In genomic region chr11:19674420-19674819, GRCh38 we compare ENCODE assay signal across 14 cellular contexts. TPM values are rescaled to one million over a fixed set of nuclear protein-coding genes. Genes with fewer than 3 reads are reported as not detected.
DNase-seq lines count a peak whose midpoint lies in the region; ATAC-seq and TF ChIP-seq lines count a peak whose summit lies in the region.
"Had no signal": no experiment of that assay in that cellular context is flagged by ENCODE, and none has a peak within 500 bp of the region (broad histone marks: within the 10 kb centered on the region; RNA-seq: fewer than 3 reads in every experiment).

No MANE protein-coding gene starts in this region.

- no peak for TF ChIP-seq CTCF in ascending aorta (IDR thresholded peaks at IDR 0.05)
- no peak for TF ChIP-seq CTCF in left ventricle myocardium inferior (IDR thresholded peaks at IDR 0.05; ENCODE audit: borderline replicate concordance)
- TF ChIP-seq CTCF in neural progenitor cell (IDR thresholded peaks at IDR 0.05): no peak
- TF ChIP-seq CTCF in uterus (IDR thresholded peaks at IDR 0.05): no peak
- TF ChIP-seq CTCF in mucosa of descending colon (IDR thresholded peaks at IDR 0.05): no peak

- H3K4me3 ChIP-seq in ascending aorta (no peak overlapping the region), left ventricle myocardium inferior (no peak overlapping the region), neural progenitor cell (no peak overlapping the region), uterus (no peak overlapping the region), mucosa of descending colon (no peak overlapping the region)

- H3K36me3 Mint-ChIP-seq in neural progenitor cell: no peaks in the 10 kb centered on the region
- H3K36me3 Mint-ChIP-seq: CD8-positive, alpha-beta T cell; memory B cell had no signal

- H3K4me1 ChIP-seq in ascending aorta (peaks cover 9 to 58% of the 10 kb centered on the region in 2 donors), left ventricle myocardium inferior (peaks cover 52% of the 10 kb centered on the region), neural progenitor cell (peaks cover 28% of the 10 kb centered on the region), uterus (peaks cover 0 to 10% of the 10 kb centered on the region in 2 donors), mucosa of descending colon (ENCODE audit: low read depth) (peaks cover 5% of the 10 kb centered on the region)

- no peak for DNase-seq in ascending aorta (ENCODE audit: low spot score in 2 of 2)
- DNase-seq in left ventricle myocardium inferior: no peak
- DNase-seq in neural progenitor cell (ENCODE audit: low spot score): no peak
- DNase-seq in uterus: no peak
- no peak for DNase-seq in mucosa of descending colon
- no peak for DNase-seq in ureter (ENCODE audit: low spot score)
- DNase-seq: activated CD8-positive, alpha-beta T cell treated with anti-CD3 and anti-CD28 coated beads for 36 hours; CD8-positive, alpha-beta T cell; GOT3; NCI-H2107; SIG-M5; stimulated activated CD4-positive, alpha-beta T cell treated with anti-CD3 and anti-CD28 coated beads, Interleukin-2, amount 100 ng/mL, for 24 hours had no signal

- intact Hi-C loops in ascending aorta (cut with DNase I) (loop anchor here (5.0 kb wide), 1 partner anchor 42 kb away; no protein-coding TSS in a partner anchor), left ventricle myocardium inferior (cut with micrococcal nuclease) (no loop called here), uterus (cut with DNase I; ENCODE audit: low total_unique reads) (no loop called here), mucosa of descending colon (cut with DNase I, micrococcal nuclease) (no loop called here)

- H3K27ac Mint-ChIP-seq in neural progenitor cell: peak overlapping the region; percentile 91
- H3K27ac Mint-ChIP-seq: activated CD8-positive, alpha-beta T cell treated with anti-CD3 and anti-CD28 coated beads for 36 hours; CD8-positive, alpha-beta T cell; memory B cell had no signal

- H3K27me3 ChIP-seq in ascending aorta: no peaks in the 10 kb centered on the region
- H3K27me3 ChIP-seq in left ventricle myocardium inferior (ENCODE audit: low read depth): no peaks in the 10 kb centered on the region
- H3K27me3 ChIP-seq in neural progenitor cell: no peaks in the 10 kb centered on the region
- H3K27me3 ChIP-seq in uterus: no peaks in the 10 kb centered on the region

- peak overlapping the region; percentile 89 to 91 for H3K27ac ChIP-seq in ascending aorta
- H3K27ac ChIP-seq in left ventricle myocardium inferior (replicated peaks): peak overlapping the region; percentile 91
- H3K27ac ChIP-seq in neural progenitor cell: no peak overlapping the region
- peak overlapping the region; percentile 86 to 88 for H3K27ac ChIP-seq in uterus

- peaks cover 82% of the 10 kb centered on the region for H3K4me1 Mint-ChIP-seq in neural progenitor cell
- H3K4me1 Mint-ChIP-seq: memory B cell had no signal

- H3K9me3 ChIP-seq in ascending aorta (no peaks in the 10 kb centered on the region), left ventricle myocardium inferior (replicated peaks) (no peaks in the 10 kb centered on the region), neural progenitor cell (ENCODE audit: low read depth) (no peaks in the 10 kb centered on the region), uterus (no peaks in the 10 kb centered on the region), mucosa of descending colon (no peaks in the 10 kb centered on the region)

- no peak for ATAC-seq in mucosa of descending colon
- no peak for ATAC-seq in HG03460 (IDR thresholded peaks at IDR 0.05; ENCODE audit: unreplicated experiment)
- ATAC-seq: activated CD8-positive, alpha-beta T cell treated with anti-CD3 and anti-CD28 coated beads for 36 hours; CD8-positive, alpha-beta T cell had no signal

- H3K9me3 Mint-ChIP-seq in neural progenitor cell: no peaks in the 10 kb centered on the region
- H3K9me3 Mint-ChIP-seq: activated CD8-positive, alpha-beta T cell treated with anti-CD3 and anti-CD28 coated beads for 36 hours; CD8-positive, alpha-beta T cell; memory B cell had no signal

- no peak overlapping the region for H3K4me2 ChIP-seq in neural progenitor cell

- TF ChIP-seq POLR2A in uterus (IDR thresholded peaks at IDR 0.05): no peak

- no peaks in the 10 kb centered on the region for H3K36me3 ChIP-seq in ascending aorta
- no peaks in the 10 kb centered on the region for H3K36me3 ChIP-seq in left ventricle myocardium inferior
- no peaks in the 10 kb centered on the region for H3K36me3 ChIP-seq in neural progenitor cell
- no peaks in the 10 kb centered on the region for H3K36me3 ChIP-seq in uterus
- no peaks in the 10 kb centered on the region for H3K36me3 ChIP-seq in mucosa of descending colon (ENCODE audit: low read depth)

- no peaks in the 10 kb centered on the region for H3K79me2 ChIP-seq in neural progenitor cell (ENCODE audit: low read depth)

- no peaks in the 10 kb centered on the region for H4K20me1 ChIP-seq in neural progenitor cell (ENCODE audit: low read depth)

- peak overlapping the region; percentile 66 for H2AFZ ChIP-seq in neural progenitor cell (replicated peaks)

- peaks cover 2% of the 10 kb centered on the region for H3K27me3 Mint-ChIP-seq in neural progenitor cell (ENCODE audit: insufficient read depth, low read depth)

- peaks cover 3% of the 10 kb centered on the region for H3F3A ChIP-seq in neural progenitor cell (ENCODE audit: low read depth)

- H3K4me3 Mint-ChIP-seq in neural progenitor cell: no peak overlapping the region
- H3K4me3 Mint-ChIP-seq: activated CD8-positive, alpha-beta T cell treated with anti-CD3 and anti-CD28 coated beads for 36 hours; CD8-positive, alpha-beta T cell; memory B cell had no signal

- H3K9ac ChIP-seq in neural progenitor cell: no peak overlapping the region

RNA-seq across cellular contexts. Expression of gene NAV2, which starts 38.2 kb away (rescaled TPM):
- total RNA-seq in ascending aorta (62.6 TPM), left ventricle myocardium inferior (14.3 TPM), neural progenitor cell (ENCODE audit: low replicate concordance) (9.6 and 18.1 TPM in 2 replicates), uterus (10 to 100 TPM in 1 of 4 donors, 1 to 10 TPM in 3; 2.6 to 31.6 (median 5.7) TPM), mucosa of descending colon (10 to 100 TPM; 21.9 to 65.9 (median 30.9) TPM), ureter (47.3 TPM)
